Comparison of ENCODE assay signal across 8 cellular contexts in the genomic region with DNA sequence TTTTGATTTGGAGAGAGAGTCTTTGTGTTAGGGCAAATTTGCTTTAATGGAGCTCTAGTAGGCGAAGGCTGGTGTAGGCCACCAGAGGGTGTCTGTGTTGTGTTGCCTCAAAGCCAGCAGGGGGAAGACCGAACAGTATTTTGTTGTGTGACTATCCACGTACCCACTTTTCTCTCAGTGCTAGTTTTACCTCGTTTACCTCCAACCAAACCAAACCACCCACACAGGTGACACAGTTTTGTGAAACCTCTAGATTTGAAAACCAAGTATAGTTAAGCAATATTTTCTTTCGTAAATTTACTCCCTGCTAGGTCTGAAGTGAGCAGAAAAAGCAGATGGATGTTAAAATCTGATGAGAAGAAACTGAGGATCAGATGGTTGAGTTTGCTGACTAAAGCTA. TPM values are rescaled to one million over a fixed set of nuclear protein-coding genes. Genes with fewer than 3 reads are reported as not detected.
A peak's percentile ranks its signal among the peaks of the same experiment; 100 is the strongest.
DNase-seq lines count a peak whose midpoint lies in the region; ATAC-seq, FAIRE-seq and TF ChIP-seq lines count a peak whose summit lies in the region.

No MANE protein-coding gene starts in this region.

- H3K4me1 ChIP-seq in IMR-90 (ENCODE audit: control insufficient read depth, insufficient read depth, low read length) (no peaks in the 10 kb centered on the region), pancreas (peaks cover 8 to 12% (median 11%) of the 10 kb centered on the region in 3 donors), upper lobe of left lung (peaks cover 14 to 27% (median 15%) of the 10 kb centered on the region in 4 donors)

- peak overlapping the region; percentile 26 for H3K27ac Mint-ChIP-seq in activated naive CD4-positive, alpha-beta T cell treated with anti-CD3 and anti-CD28 coated beads for 36 hours

- H4K8ac ChIP-seq in IMR-90 (ENCODE audit: low read depth in 2 of 2, low read length in 2 of 2): peak overlapping the region in 1 of 2 experiments; percentile 46; a peak in 1 of 4 replicates

- peaks cover 13% of the 10 kb centered on the region for H3K4me1 Mint-ChIP-seq in activated naive CD4-positive, alpha-beta T cell treated with anti-CD3 and anti-CD28 coated beads for 36 hours (ENCODE audit: low read depth)

- H2BK20ac ChIP-seq in IMR-90 (ENCODE audit: low read depth, low read length): no peak overlapping the region

- peak; percentile 81 for ATAC-seq in GM19035 (IDR thresholded peaks at IDR 0.05; ENCODE audit: unreplicated experiment)
- ATAC-seq in IMR-90 (ENCODE audit: low read depth): peak; percentile 96
- ATAC-seq in pancreas: peak; percentile 51 to 93 (median 89)
- ATAC-seq in upper lobe of left lung (ENCODE audit: low FRiP score in 2 of 2): peak; percentile 84 to 89

- TF ChIP-seq POLR2A in IMR-90 (IDR thresholded peaks at IDR 0.05; ENCODE audit: low read depth, low read length) (no peak), upper lobe of left lung (IDR thresholded peaks at IDR 0.05) (no peak)

- peaks cover 0 to 11% of the 10 kb centered on the region in 2 experiments; a peak in 3 of 4 replicates for H3K79me1 ChIP-seq in IMR-90 (ENCODE audit: low read depth in 1 of 2, low read length in 2 of 2)

- POLR2A ChIA-PET in IMR-90 (lab: Charles Lee; ENCODE audit: unreplicated experiment): no interaction called here

- no peak overlapping the region for H2BK120ac ChIP-seq in IMR-90 (ENCODE audit: low read depth, low read length)

- CTCF ChIA-PET in IMR-90 (lab: Yijun Ruan, JAX): interaction anchor here (0.8 to 2.0 kb wide), 12 partner anchors 8 to 157 kb away, joined by 3 to 10 read pairs (median 3); a partner anchor contains a TSS
- CTCF ChIA-PET in activated naive CD4-positive, alpha-beta T cell treated with anti-CD3 and anti-CD28 coated beads for 36 hours (lab: Charles Lee): interaction anchor here (0.6 to 4.2 kb wide), 35 partner anchors 9 to 459 kb away, joined by 3 to 92 read pairs (median 4); a partner anchor contains a TSS

- H3K27ac ChIP-seq in IMR-90 (ENCODE audit: insufficient read depth, low read length): no peak overlapping the region
- H3K27ac ChIP-seq in pancreas: peak overlapping the region in 2 of 4 donors; percentile 34 to 66
- peak overlapping the region in 3 of 4 donors; percentile 44 to 52 (median 49) for H3K27ac ChIP-seq in upper lobe of left lung

- intact Hi-C loops in IMR-90 (cut with micrococcal nuclease) (loop anchor here (1.0 kb wide), 3 partner anchors 83 to 203 kb away; a partner anchor contains a TSS), pancreas (cut with DNase I) (loop anchor here in 1 of 3 donors (5.0 kb wide), 1 partner anchor 134 kb away; a partner anchor contains a TSS)
- intact Hi-C loops in activated naive CD4-positive, alpha-beta T cell treated with anti-CD3 and anti-CD28 coated beads for 36 hours (cut with micrococcal nuclease): loop anchor here (1.0 to 5.0 kb wide), 3 partner anchors 44 to 203 kb away; a partner anchor contains a TSS

- no peaks in the 10 kb centered on the region for H3K9me3 ChIP-seq in IMR-90 (ENCODE audit: control insufficient read depth, insufficient read depth, low read length)
- H3K9me3 ChIP-seq in pancreas: no peaks in the 10 kb centered on the region
- H3K9me3 ChIP-seq in upper lobe of left lung: no peaks in the 10 kb centered on the region

- no peak overlapping the region for H2AK9ac ChIP-seq in IMR-90 (replicated peaks; ENCODE audit: low read depth, low read length, poor library complexity)

- no peak overlapping the region for H3K18ac ChIP-seq in IMR-90 (ENCODE audit: low read depth, low read length)

- no peaks in the 10 kb centered on the region for H3K9me1 ChIP-seq in IMR-90 (ENCODE audit: insufficient read depth, low read length)

- peak; percentile 76 for TF ChIP-seq RAD21 in IMR-90 (IDR thresholded peaks at IDR 0.05; ENCODE audit: low read length)

- H3K14ac ChIP-seq in IMR-90 (replicated peaks; ENCODE audit: low read depth, low read length): no peak overlapping the region; the same call in 1 of the 2 replicates

- H3K4me2 ChIP-seq in IMR-90 (ENCODE audit: low read depth, low read length): no peak overlapping the region

- FAIRE-seq in RCC 7860 (lab: Jason Lieb, UNC) (no peak), pancreas (lab: Jason Lieb, UNC) (no peak)

- H2BK15ac ChIP-seq in IMR-90 (ENCODE audit: low read depth, low read length): no peak overlapping the region

- H3K4ac ChIP-seq in IMR-90 (ENCODE audit: low read depth, low read length): no peak overlapping the region

- H3K4me3 ChIP-seq in IMR-90 (ENCODE audit: insufficient read depth, low read depth, low read length) (no peak overlapping the region), pancreas (no peak overlapping the region), upper lobe of left lung (no peak overlapping the region)

- WGBS in IMR-90 (ENCODE audit: extremely low coverage in 2 of 2, insufficient read length in 1 of 2), 2 experiments: no CpG with 5 or more reads among the region's 5 CpGs
- WGBS in pancreas, 2 donors: 28 to 29% methylated on average over 5 of the region's 5 CpGs
- WGBS in upper lobe of left lung, 2 donors: 23 to 28% methylated on average over 5 of the region's 5 CpGs

- no peaks in the 10 kb centered on the region for H3K9me3 Mint-ChIP-seq in activated naive CD4-positive, alpha-beta T cell treated with anti-CD3 and anti-CD28 coated beads for 36 hours

- no peak overlapping the region for H2AFZ ChIP-seq in IMR-90 (replicated peaks; ENCODE audit: low read length, poor library complexity)

- no peak overlapping the region for H3K56ac ChIP-seq in IMR-90 (ENCODE audit: extremely low read depth, insufficient read depth, low read length)

- H3K9ac ChIP-seq in IMR-90 (ENCODE audit: low read depth, low read length): no peak overlapping the region

- TF ChIP-seq EP300 in upper lobe of left lung (IDR thresholded peaks at IDR 0.05): no peak

- H3K27me3 Mint-ChIP-seq in activated naive CD4-positive, alpha-beta T cell treated with anti-CD3 and anti-CD28 coated beads for 36 hours (ENCODE audit: low read depth): no peaks in the 10 kb centered on the region

- TF ChIP-seq CTCF in IMR-90 (conservative IDR thresholded peaks at IDR 0.05; ENCODE audit: low read depth, low read length) (peak; percentile 96), pancreas (IDR thresholded peaks at IDR 0.05) (peak in 3 of 4 donors; percentile 38 to 61 (median 54)), upper lobe of left lung (IDR thresholded peaks at IDR 0.05) (peak; percentile 52 to 85 (median 78))

- dilution Hi-C loops in IMR-90 (cut with HindIII; ENCODE audit: low sequenced_read_pairs, unreplicated experiment): no loop called here

- no peaks in the 10 kb centered on the region for H4K20me1 ChIP-seq in IMR-90 (ENCODE audit: insufficient read depth, low read length)

- H4K5ac ChIP-seq in IMR-90 (ENCODE audit: low read depth, low read length): no peak overlapping the region

- no TSS peak for BruUV-seq in IMR-90 (replicated peaks; lab: Mats Ljungman, UMichigan)

- H3K27me3 ChIP-seq in IMR-90 (ENCODE audit: control insufficient read depth, insufficient read depth, low read length) (no peaks in the 10 kb centered on the region), pancreas (no peaks in the 10 kb centered on the region), upper lobe of left lung (no peaks in the 10 kb centered on the region)

- H2AK5ac ChIP-seq in IMR-90 (ENCODE audit: low read depth, low read length): no peak overlapping the region

- H3K23ac ChIP-seq in IMR-90 (ENCODE audit: low read depth, low read length): no peak overlapping the region

- peaks cover 9% of the 10 kb centered on the region for H3K36me3 Mint-ChIP-seq in activated naive CD4-positive, alpha-beta T cell treated with anti-CD3 and anti-CD28 coated beads for 36 hours (ENCODE audit: low read depth)

- H3K36me3 ChIP-seq in IMR-90 (ENCODE audit: control insufficient read depth, insufficient read depth, low read length) (peaks cover 13% of the 10 kb centered on the region), pancreas (peaks cover 0 to 20% (median 0%) of the 10 kb centered on the region in 3 donors), upper lobe of left lung (peaks cover 9 to 70% (median 30%) of the 10 kb centered on the region in 4 donors)

- DNase-seq in AML-193 (lab: John Stamatoyannopoulos, UW): peak; percentile 47 to 68
- peak; percentile 73 for DNase-seq in IMR-90
- peak; percentile 40 for DNase-seq in RCC 7860 (ENCODE audit: low spot score)
- DNase-seq in activated naive CD4-positive, alpha-beta T cell treated with anti-CD3 and anti-CD28 coated beads for 36 hours: peak; percentile 77
- DNase-seq in glomerular endothelial cell (ENCODE audit: extremely low read depth, low read depth, low spot score): peak; percentile 48
- peak in 3 of 6 donors; percentile 29 to 49 (median 31) for DNase-seq in pancreas
- DNase-seq in upper lobe of left lung: peak in 1 of 2 donors; percentile 55

- in situ Hi-C loops in IMR-90 (cut with MboI; ENCODE audit: low sequenced_read_pairs): loop anchor here (5.0 to 10.0 kb wide), 2 partner anchors 134 to 201 kb away; a partner anchor contains a TSS

- H2BK5ac ChIP-seq in IMR-90 (ENCODE audit: low read depth, low read length, poor library complexity, severe bottlenecking): no peak overlapping the region

- no peak overlapping the region for H4K91ac ChIP-seq in IMR-90 (ENCODE audit: insufficient read depth, low read depth, low read length)

- H3K4me3 Mint-ChIP-seq in activated naive CD4-positive, alpha-beta T cell treated with anti-CD3 and anti-CD28 coated beads for 36 hours: no peak overlapping the region

RNA-seq across cellular contexts. Expression of a gene that starts 36.3 kb away (rescaled TPM):
- total RNA-seq in IMR-90 (2012; rRNA removed) (not detected in 2 replicates), glomerular endothelial cell (0.70 TPM in 1 of 2 replicates, not detected in the other), pancreas (not detected), upper lobe of left lung (1 to 10 TPM in 1 of 6 donors, not detected in 5; 6.2 TPM)
- polyA plus RNA-seq in IMR-90 (2012; rRNA removed) (not detected in 2 replicates), pancreas (under 1 TPM in 1 of 2 donors, not detected in 1; 0.99 TPM)
- not detected in 2 replicates for polyA plus RNA-seq in IMR-90 (2012; cell fraction: cytosol; rRNA removed)
- 0.87 TPM in 1 of 2 replicates, not detected in the other for polyA plus RNA-seq in IMR-90 (2012; cell fraction: nucleus; rRNA removed; ENCODE audit: low replicate concordance)
- not detected for total RNA-seq in activated naive CD4-positive, alpha-beta T cell treated with anti-CD3 and anti-CD28 coated beads for 36 hours

RNA-seq across cellular contexts. Expression of a gene that starts 42.5 kb away (rescaled TPM):
- total RNA-seq in IMR-90 (2012; rRNA removed) (27.4 and 27.8 TPM in 2 replicates), glomerular endothelial cell (45.7 and 50.6 TPM in 2 replicates), pancreas (10 to 100 TPM; 11.7 to 22.5 (median 15.4) TPM), upper lobe of left lung (10 to 100 TPM; 25.4 to 74.4 (median 36.8) TPM)
- polyA plus RNA-seq in IMR-90 (2012; rRNA removed) (46.1 and 49.6 TPM in 2 replicates), pancreas (10 to 100 TPM; 43.0 to 50.1 TPM)
- polyA plus RNA-seq in IMR-90 (2012; cell fraction: cytosol; rRNA removed): 31.9 and 38.5 TPM in 2 replicates
- 128 and 140 TPM in 2 replicates for polyA plus RNA-seq in IMR-90 (2012; cell fraction: nucleus; rRNA removed; ENCODE audit: low replicate concordance)
- total RNA-seq in activated naive CD4-positive, alpha-beta T cell treated with anti-CD3 and anti-CD28 coated beads for 36 hours: 10 to 100 TPM; 25.0 to 26.8 TPM

RNA-seq across cellular contexts. Expression of a gene that starts 44.3 kb away (rescaled TPM):
- 20.6 and 29.0 TPM in 2 replicates for total RNA-seq in IMR-90 (2012; rRNA removed)
- 48.6 and 52.5 TPM in 2 replicates for polyA plus RNA-seq in IMR-90 (2012; rRNA removed)
- 18.8 and 22.6 TPM in 2 replicates for polyA plus RNA-seq in IMR-90 (2012; cell fraction: cytosol; rRNA removed)
- polyA plus RNA-seq in IMR-90 (2012; cell fraction: nucleus; rRNA removed; ENCODE audit: low replicate concordance): 284 and 449 TPM in 2 replicates
- total RNA-seq in activated naive CD4-positive, alpha-beta T cell treated with anti-CD3 and anti-CD28 coated beads for 36 hours: 1 to 10 TPM; 6.0 to 8.2 TPM
- 22.6 and 29.2 TPM in 2 replicates for total RNA-seq in glomerular endothelial cell
- 1 to 10 TPM; 2.3 to 9.9 (median 4.1) TPM for total RNA-seq in pancreas
- 10 to 100 TPM; 20.3 to 24.9 TPM for polyA plus RNA-seq in pancreas
- total RNA-seq in upper lobe of left lung: 10 to 100 TPM in 5 of 6 donors, 1 to 10 TPM in 1; 9.6 to 87.0 (median 17.4) TPM
